24 cellular contexts compared by ENCODE assay signal in genomic region chr16:35797811-35798210, GRCh38.
DNase-seq lines count a peak whose midpoint lies in the region; ATAC-seq, FAIRE-seq and TF ChIP-seq lines count a peak whose summit lies in the region.
"Had no signal": no experiment of that assay in that cellular context is flagged by ENCODE, and none has a peak within 500 bp of the region (broad histone marks: within the 10 kb centered on the region; RNA-seq: fewer than 3 reads in every experiment).

No MANE protein-coding gene starts in this region.

- 11 to 64% (median 31%) methylated on average over 3 of the region's 3 CpGs for WGBS in small intestine, 3 donors

- CTCF ChIA-PET in PC-3 (lab: Charles Lee): no interaction called here

- POLR2A ChIA-PET in PC-3 (lab: Charles Lee; ENCODE audit: unreplicated experiment): no interaction called here

- H3K4me3 ChIP-seq in small intestine (ENCODE audit: low read depth in 1 of 2, low read length in 2 of 2) (no peak overlapping the region), PC-3 (ENCODE audit: low read length) (no peak overlapping the region)
- H3K4me3 ChIP-seq: A549, MG63, SK-N-MC had no signal

- H3K9me2 ChIP-seq in PC-3 (replicated peaks; ENCODE audit: low read length): no peaks in the 10 kb centered on the region

- FAIRE-seq in small intestine (lab: Jason Lieb, UNC): no peak
- FAIRE-seq: A549, G401.6 had no signal

- H3K9ac ChIP-seq in PC-3 (ENCODE audit: low read length): no peak overlapping the region

- H3K9me3 ChIP-seq in small intestine (ENCODE audit: control insufficient read depth, low read depth) (peaks cover 1% of the 10 kb centered on the region), PC-3 (ENCODE audit: low read length) (no peaks in the 10 kb centered on the region)
- H3K9me3 ChIP-seq: A549, MG63 had no signal

- H3K27me3 ChIP-seq in small intestine (ENCODE audit: control insufficient read depth in 2 of 2, insufficient read depth in 2 of 2, low read length in 2 of 2) (no peaks in the 10 kb centered on the region), PC-3 (ENCODE audit: low read length) (no peaks in the 10 kb centered on the region)
- H3K27me3 ChIP-seq: MG63 had no signal

- no TSS peak for BruUV-seq in PC-3 (replicated peaks; lab: Mats Ljungman, UMichigan)

- ATAC-seq in PC-3 (no peak), GM21786 (IDR thresholded peaks at IDR 0.05; ENCODE audit: unreplicated experiment) (no peak)
- ATAC-seq: A549 had no signal

- H3K4me1 ChIP-seq in small intestine (ENCODE audit: control insufficient read depth in 2 of 2, insufficient read depth in 1 of 2, low read depth in 1 of 2, low read length in 1 of 2): no peaks in the 10 kb centered on the region
- H3K4me1 ChIP-seq in PC-3 (ENCODE audit: insufficient read depth, low read length): no peaks in the 10 kb centered on the region
- H3K4me1 ChIP-seq: A549 had no signal

- peak; percentile 2 for DNase-seq in DMS153 treated with DMSO at 0.1 percent for 48 hours (lab: John Stamatoyannopoulos, UW; ENCODE audit: unreplicated experiment)
- peak; percentile 12 for DNase-seq in NCI-H2029 (lab: John Stamatoyannopoulos, UW)
- peak; percentile 61 for DNase-seq in SW480 (ENCODE audit: low spot score)
- peak; percentile 41 for DNase-seq in small intestine
- no peak for DNase-seq in NCI-H1092 (lab: John Stamatoyannopoulos, UW)
- no peak for DNase-seq in PC-3
- DNase-seq: CD4-positive, alpha-beta T cell; COR-L47; GOT3; HCEC 1CT; Kasumi-1; MG63; NCI-H1417 treated with DMSO at 0.1 percent for 48 hours; NCI-H187; NCI-H226; NCI-H510A treated with DMSO at 0.1 percent for 48 hours; RPMI8226; SHP77; SW 1271; T-helper 2 cell had no signal

- H3K27ac ChIP-seq in small intestine (ENCODE audit: low read depth in 1 of 2, low read length in 1 of 2) (no peak overlapping the region), PC-3 (ENCODE audit: low read length) (no peak overlapping the region)
- H3K27ac ChIP-seq: A549, SK-N-MC had no signal

- intact Hi-C loops in PC-3 (cut with micrococcal nuclease): no loop called here

- H3K79me2 ChIP-seq in PC-3 (ENCODE audit: low read length): no peaks in the 10 kb centered on the region

- no peak overlapping the region for H2AFZ ChIP-seq in PC-3 (ENCODE audit: low read length)

- H3K4me2 ChIP-seq in PC-3 (ENCODE audit: low read length): no peak overlapping the region
- H3K4me2 ChIP-seq: A549 had no signal

- no peaks in the 10 kb centered on the region for H3F3A ChIP-seq in PC-3 (ENCODE audit: low read length, unreplicated experiment)

- H4K20me1 ChIP-seq in PC-3 (ENCODE audit: low read length): no peaks in the 10 kb centered on the region

- TF ChIP-seq CTCF in PC-3 (conservative IDR thresholded peaks at IDR 0.05; ENCODE audit: low read depth, low read length): no peak

- no peaks in the 10 kb centered on the region for H3K36me3 ChIP-seq in small intestine (ENCODE audit: control insufficient read depth in 2 of 2, insufficient read depth in 2 of 2, low read length in 2 of 2)
- H3K36me3 ChIP-seq in PC-3 (ENCODE audit: low read depth, low read length): no peaks in the 10 kb centered on the region
- H3K36me3 ChIP-seq: MG63 had no signal

Comparison
In these comparisons a context has a peak if more than half of its experiments do, and no peak if none do; other contexts are left out.
1. DNase-seq: peak in DMS153 treated with DMSO at 0.1 percent for 48 hours (single experiment), NCI-H2029 (single experiment), SW480 (single experiment) and small intestine (single experiment); none in NCI-H1092 (single experiment) and PC-3 (single experiment).